9 cellular contexts compared by ENCODE assay signal in genomic region chr16:46510-46909, GRCh38. TPM values are rescaled to one million over a fixed set of nuclear protein-coding genes. Genes with fewer than 3 reads are reported as not detected.
DNase-seq lines count a peak whose midpoint lies in the region; ATAC-seq, FAIRE-seq and TF ChIP-seq lines count a peak whose summit lies in the region.
"Not testable (repeated sequence)": the region's sequence is repeated elsewhere in the genome, so short reads cannot be mapped to it uniquely, and the experiment has no call there.
"Had no signal": no experiment of that assay in that cellular context is flagged by ENCODE, and none has a peak within 500 bp of the region (broad histone marks: within the 10 kb centered on the region; RNA-seq: fewer than 3 reads in every experiment).

No MANE protein-coding gene starts in this region.

- TF ChIP-seq CTCF in A549 (IDR thresholded peaks at IDR 0.05); HEK293 (tag by site-specific recombination; IDR thresholded peaks at IDR 0.05); WERI-Rb-1 (IDR thresholded peaks at IDR 0.05; ENCODE audit: low read depth, low read length): not testable (repeated sequence)

- H3K4me3 Mint-ChIP-seq in natural killer cell treated with Interleukin-12 subunit alpha and Interleukin-12 subunit beta and Interleukin-15 and Interleukin-18, amount 100 ng/mL, for 72 hours: not testable (repeated sequence)

- H3K9me3 ChIP-seq in A549; HEK293 (ENCODE audit: control insufficient read depth, insufficient read depth, low read depth, low read length); WERI-Rb-1 (ENCODE audit: severe bottlenecking): not testable (repeated sequence)

- CTCF ChIA-PET in A549 (lab: Yijun Ruan, JAX) (interaction anchor here (0.9 to 2.9 kb wide), 3 partner anchors 19 to 60 kb away, joined by 3 to 14 read pairs (median 4); no protein-coding TSS in a partner anchor), HEK293 (lab: Yijun Ruan, JAX) (interaction anchor here (1.0 to 1.7 kb wide), 2 partner anchors 16 to 50 kb away, joined by 3 to 5 read pairs; no protein-coding TSS in a partner anchor)

- H3K4me1 ChIP-seq in A549: peaks cover 19% of the 10 kb centered on the region; the same call in 2 of the 3 replicates
- H3K4me1 ChIP-seq in HEK293 (ENCODE audit: control insufficient read depth, insufficient read depth, low read length): not testable (repeated sequence)

- WGBS in A549 (ENCODE audit: missing lambda C conversion rate): 92% methylated on average over 7 of the region's 7 CpGs

- H3K9me3 Mint-ChIP-seq in natural killer cell treated with Interleukin-12 subunit alpha and Interleukin-12 subunit beta and Interleukin-15 and Interleukin-18, amount 100 ng/mL, for 72 hours: not testable (repeated sequence)

- not testable (repeated sequence) for TF ChIP-seq RAD21 in A549 (conservative IDR thresholded peaks at IDR 0.05 in 1 of 2, IDR thresholded peaks at IDR 0.05 in 1 of 2)

- peaks cover 41% of the 10 kb centered on the region for H3K36me3 Mint-ChIP-seq in natural killer cell treated with Interleukin-12 subunit alpha and Interleukin-12 subunit beta and Interleukin-15 and Interleukin-18, amount 100 ng/mL, for 72 hours

- not testable (repeated sequence) for TF ChIP-seq POLR2A in A549 (IDR thresholded peaks at IDR 0.05; ENCODE audit: low read length)

- H3K27ac Mint-ChIP-seq in natural killer cell treated with Interleukin-12 subunit alpha and Interleukin-12 subunit beta and Interleukin-15 and Interleukin-18, amount 100 ng/mL, for 72 hours: not testable (repeated sequence)

- not testable (repeated sequence) for H3K27me3 ChIP-seq in WERI-Rb-1 (ENCODE audit: insufficient read depth, low read depth, severe bottlenecking)

- POLR2A ChIA-PET in A549 (lab: Yijun Ruan, JAX); HEK293 (lab: Yijun Ruan, JAX): not testable (repeated sequence)

- not testable (repeated sequence) for H3K4me3 ChIP-seq in A549; HEK293 (ENCODE audit: low read depth, low read length); WERI-Rb-1 (ENCODE audit: low read depth, low read length)

- not testable (repeated sequence) for H3K27ac ChIP-seq in A549; HEK293 (ENCODE audit: extremely low read depth, low read depth, low read length)
- peak overlapping the region; percentile 81 for H3K27ac ChIP-seq in WERI-Rb-1

- H3K4me1 Mint-ChIP-seq in natural killer cell treated with Interleukin-12 subunit alpha and Interleukin-12 subunit beta and Interleukin-15 and Interleukin-18, amount 100 ng/mL, for 72 hours (ENCODE audit: low read depth in 2 of 2): peaks cover 22 to 24% of the 10 kb centered on the region in 2 donors

- H3K36me3 ChIP-seq in HEK293 (ENCODE audit: control insufficient read depth in 2 of 2, insufficient read depth in 1 of 2, low read length in 2 of 2): peaks cover 29 to 86% of the 10 kb centered on the region in 2 experiments
- peaks cover 65% of the 10 kb centered on the region for H3K36me3 ChIP-seq in WERI-Rb-1

- not testable (repeated sequence) for ATAC-seq in A549; natural killer cell treated with Interleukin-12 subunit alpha and Interleukin-12 subunit beta and Interleukin-15 and Interleukin-18, amount 100 ng/mL, for 72 hours

- H3K27me3 Mint-ChIP-seq in natural killer cell treated with Interleukin-12 subunit alpha and Interleukin-12 subunit beta and Interleukin-15 and Interleukin-18, amount 100 ng/mL, for 72 hours: not testable (repeated sequence)

- DNase-seq in A549 (ENCODE audit: low read depth in 1 of 2, low spot score in 1 of 2); WERI-Rb-1: not testable (repeated sequence)
- DNase-seq in mesenteric fat pad (ENCODE audit: low spot score): peak; percentile 45
- DNase-seq in natural killer cell treated with Interleukin-12 subunit alpha and Interleukin-12 subunit beta and Interleukin-15 and Interleukin-18, amount 100 ng/mL, for 72 hours (ENCODE audit: low spot score): peak; percentile 25

- not testable (repeated sequence) for TF ChIP-seq EP300 in A549 (IDR thresholded peaks at IDR 0.05)

- not testable (repeated sequence) for FAIRE-seq in A549 (lab: Jason Lieb, UNC)

- H3K4me2 ChIP-seq in A549: not testable (repeated sequence)

TF ChIP-seq in A549, 52 proteins besides CTCF, POLR2A, EP300 and RAD21:
- peak; percentile 82 for TF ChIP-seq ZC3H11A (IDR thresholded peaks at IDR 0.05)

TF ChIP-seq in HEK293, 187 proteins besides CTCF, POLR2A, EP300 and RAD21 (continues in another document):
- peak; percentile 48; the same call in 1 of the 2 replicates for TF ChIP-seq BCL11B (tag by site-specific recombination; IDR thresholded peaks at IDR 0.05; ENCODE audit: low read depth)
- TF ChIP-seq ZBTB1 (tag by site-specific recombination; IDR thresholded peaks at IDR 0.05): peak; percentile 97
- TF ChIP-seq ZNF121 (tag by site-specific recombination; IDR thresholded peaks at IDR 0.05): peak; percentile 82
- peak; percentile 92 for TF ChIP-seq ZNF530 (tag by site-specific recombination; IDR thresholded peaks at IDR 0.05; ENCODE audit: low read depth)
- TF ChIP-seq INSM2 (tag by site-specific recombination; IDR thresholded peaks at IDR 0.05): 0 out of 2 replicates have a peak, but pooled peaks have one; percentile 48
- TF ChIP-seq ZSCAN23 (tag by site-specific recombination; IDR thresholded peaks at IDR 0.05): peak; percentile 85
- 0 out of 2 replicates have a peak, but pooled peaks have one; percentile 21 for TF ChIP-seq ZNF146 (tag by site-specific recombination; IDR thresholded peaks at IDR 0.05)
- TF ChIP-seq ZNF354C (tag by site-specific recombination; IDR thresholded peaks at IDR 0.05; ENCODE audit: borderline replicate concordance, low read depth): peak; percentile 99

RNA-seq across cellular contexts. Expression of gene POLR3K, which starts 6.9 kb away (rescaled TPM):
- polyA plus RNA-seq in A549 (2011; rRNA removed) (46.9 and 50.9 TPM in 2 replicates), A549 (2017; fragmentation: RNase III; extraction: RNeasy Plus Mini Kit Qiagen cat#74134 plus additional on column Dnase treatment) (45.6 to 51.8 TPM (median 47.6 TPM) in 3 replicates)
- 98.7 and 136 TPM in 2 replicates for polyA plus RNA-seq in A549 (2012; cell fraction: cytosol; rRNA removed)
- polyA plus RNA-seq in A549 (2012; cell fraction: nucleus; rRNA removed): 55.0 and 57.9 TPM in 2 replicates
- polyA minus RNA-seq in A549 (2011; rRNA and poly(A)+ RNA removed): 25.6 and 28.8 TPM in 2 replicates
- total RNA-seq in mesenteric fat pad: 11.5 TPM
- total RNA-seq in natural killer cell treated with Interleukin-12 subunit alpha and Interleukin-12 subunit beta and Interleukin-15 and Interleukin-18, amount 100 ng/mL, for 72 hours: 10 to 100 TPM; 39.8 to 84.7 TPM

RNA-seq across cellular contexts. Expression of gene SNRNP25, which starts 7.1 kb away (rescaled TPM):
- polyA plus RNA-seq in A549 (2011; rRNA removed): 43.5 and 45.0 TPM in 2 replicates
- 107 and 137 TPM in 2 replicates for polyA plus RNA-seq in A549 (2012; cell fraction: cytosol; rRNA removed)
- 39.6 and 44.6 TPM in 2 replicates for polyA plus RNA-seq in A549 (2012; cell fraction: nucleus; rRNA removed)
- 82.1 to 83.0 TPM (median 82.2 TPM) in 3 replicates for polyA plus RNA-seq in A549 (2017; fragmentation: RNase III; extraction: RNeasy Plus Mini Kit Qiagen cat#74134 plus additional on column Dnase treatment)
- polyA minus RNA-seq in A549 (2011; rRNA and poly(A)+ RNA removed): 14.5 and 15.0 TPM in 2 replicates
- 23.0 TPM for total RNA-seq in mesenteric fat pad
- total RNA-seq in natural killer cell treated with Interleukin-12 subunit alpha and Interleukin-12 subunit beta and Interleukin-15 and Interleukin-18, amount 100 ng/mL, for 72 hours: 10 to 100 TPM; 35.6 to 39.8 TPM

RNA-seq across cellular contexts. Expression of gene RHBDF1, which starts 25.9 kb away (rescaled TPM):
- polyA plus RNA-seq in A549 (2011; rRNA removed) (13.5 and 17.9 TPM in 2 replicates), A549 (2017; fragmentation: RNase III; extraction: RNeasy Plus Mini Kit Qiagen cat#74134 plus additional on column Dnase treatment) (17.5 to 20.5 TPM (median 19.2 TPM) in 3 replicates)
- 23.5 and 28.8 TPM in 2 replicates for polyA plus RNA-seq in A549 (2012; cell fraction: cytosol; rRNA removed)
- 154 and 178 TPM in 2 replicates for polyA plus RNA-seq in A549 (2012; cell fraction: nucleus; rRNA removed)
- polyA minus RNA-seq in A549 (2011; rRNA and poly(A)+ RNA removed): 8.0 and 10.6 TPM in 2 replicates
- total RNA-seq in mesenteric fat pad: 30.0 TPM
- total RNA-seq in natural killer cell treated with Interleukin-12 subunit alpha and Interleukin-12 subunit beta and Interleukin-15 and Interleukin-18, amount 100 ng/mL, for 72 hours: 1 to 10 TPM in 1 of 2 donors, under 1 TPM in 1; 0.84 to 2.5 TPM
- total RNA-seq: CD4-positive, alpha-beta memory T cell had no signal
- polyA plus RNA-seq: CD14-positive monocyte; CD4-positive, alpha-beta memory T cell; CD4-positive, CD25-positive, alpha-beta regulatory T cell; CD8-positive, alpha-beta memory T cell had no signal

RNA-seq across cellular contexts. Expression of gene MPG, which starts 31.5 kb away (rescaled TPM):
- 25.5 and 28.2 TPM in 2 replicates for polyA plus RNA-seq in A549 (2011; rRNA removed)
- 94.6 and 128 TPM in 2 replicates for polyA plus RNA-seq in A549 (2012; cell fraction: cytosol; rRNA removed)
- 84.2 and 86.7 TPM in 2 replicates for polyA plus RNA-seq in A549 (2012; cell fraction: nucleus; rRNA removed)
- 42.3 to 54.3 TPM (median 47.6 TPM) in 3 replicates for polyA plus RNA-seq in A549 (2017; fragmentation: RNase III; extraction: RNeasy Plus Mini Kit Qiagen cat#74134 plus additional on column Dnase treatment)
- 9.2 and 12.1 TPM in 2 replicates for polyA minus RNA-seq in A549 (2011; rRNA and poly(A)+ RNA removed)
- total RNA-seq in mesenteric fat pad: 44.4 TPM
- 10 to 100 TPM; 39.9 to 43.8 TPM for total RNA-seq in natural killer cell treated with Interleukin-12 subunit alpha and Interleukin-12 subunit beta and Interleukin-15 and Interleukin-18, amount 100 ng/mL, for 72 hours
